In the genomic region with DNA sequence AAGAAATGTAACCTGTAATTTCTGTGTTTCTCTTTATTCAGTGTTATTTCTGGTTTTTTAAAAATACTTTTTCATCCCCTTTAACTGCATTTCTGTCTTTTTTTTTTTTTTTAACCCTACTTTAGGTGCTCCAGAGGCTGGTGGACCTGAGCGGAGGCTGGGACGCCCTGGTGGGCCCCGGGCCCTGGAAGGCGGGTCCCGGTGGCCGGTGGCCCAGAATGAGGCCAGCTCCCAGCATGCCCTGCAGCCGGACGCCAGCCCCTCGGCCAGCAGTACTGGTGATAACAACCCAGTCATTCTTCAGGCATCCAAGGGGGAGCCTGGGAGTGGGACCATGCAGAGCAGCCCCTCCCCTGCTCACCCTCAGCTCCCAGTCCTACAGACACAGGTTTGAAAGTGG, we compare ENCODE assay signal across 11 cellular contexts. TPM values are rescaled to one million over a fixed set of nuclear protein-coding genes. Genes with fewer than 3 reads are reported as not detected.
DNase-seq lines count a peak whose midpoint lies in the region; ATAC-seq and TF ChIP-seq lines count a peak whose summit lies in the region.
"Had no signal": no experiment of that assay in that cellular context is flagged by ENCODE, and none has a peak within 500 bp of the region (broad histone marks: within the 10 kb centered on the region; RNA-seq: fewer than 3 reads in every experiment).

No MANE protein-coding gene starts in this region.

- H2AFZ ChIP-seq in hepatocyte = no peak overlapping the region

- no peak for TF ChIP-seq CTCF in cardiac muscle cell (IDR thresholded peaks at IDR 0.05; ENCODE audit: low read depth, low read length)
- no peak for TF ChIP-seq CTCF in hepatocyte (IDR thresholded peaks at IDR 0.05; ENCODE audit: poor library complexity)

- DNase-seq in cardiac muscle cell (ENCODE audit: low read depth in 1 of 2, low spot score in 1 of 2) = peak; percentile 5 to 72
- DNase-seq in Right ventricle myocardium inferior (ENCODE audit: missing footprints) = no peak
- no peak for DNase-seq in activated T-helper 1 cell treated with anti-CD3 and anti-CD28 coated beads, Interleukin-12 subunit alpha, Interleukin-12 subunit beta, Interleukin-2, Interleukin-4 antibody, amounts not matched to agents 30 ng/mL and 10 ng/mL and 1 ng/mL, durations not matched to agents 14 hours and 24 hours and 36 hours (ENCODE audit: low spot score)
- peak; percentile 23 for DNase-seq in hepatocyte (ENCODE audit: low spot score)
- DNase-seq in stimulated activated CD4-positive, alpha-beta T cell treated with anti-CD3 and anti-CD28 coated beads, Interleukin-2, amount 100 ng/mL, for 48 hours = no peak
- DNase-seq in stimulated activated naive CD4-positive, alpha-beta T cell (lab: John Stamatoyannopoulos, UW) = no peak
- DNase-seq: activated CD8-positive, alpha-beta memory T cell treated with anti-CD3 and anti-CD28 coated beads, Interleukin-2, amount 50 U/mL, for 4 hours; cortex of kidney; NCI-H2171 had no signal

- WGBS in hepatocyte (ENCODE audit: low lambda C conversion rate, missing lambda C conversion rate) = 75% methylated on average over 9 of the region's 9 CpGs

- intact Hi-C loops in Right ventricle myocardium inferior (cut with DNase I) = no loop called here
- intact Hi-C loops in activated T-helper 1 cell treated with anti-CD3 and anti-CD28 coated beads, Interleukin-12 subunit alpha, Interleukin-12 subunit beta, Interleukin-2, Interleukin-4 antibody, amounts not matched to agents 30 ng/mL and 10 ng/mL and 1 ng/mL, durations not matched to agents 14 hours and 24 hours and 36 hours (cut with micrococcal nuclease) = no loop called here

- H3K27ac Mint-ChIP-seq in activated T-helper 1 cell treated with anti-CD3 and anti-CD28 coated beads, Interleukin-12 subunit alpha, Interleukin-12 subunit beta, Interleukin-2, Interleukin-4 antibody, amounts not matched to agents 30 ng/mL and 10 ng/mL and 1 ng/mL, durations not matched to agents 14 hours and 24 hours and 36 hours = no peak overlapping the region

- no peak for ATAC-seq in Right ventricle myocardium inferior
- ATAC-seq in HG03175 (IDR thresholded peaks at IDR 0.05; ENCODE audit: unreplicated experiment) = no peak

- peak overlapping the region in 1 of 5 donors; percentile 87 for H3K9ac ChIP-seq in subcutaneous abdominal adipose tissue (ENCODE audit: low read length in 5 of 5)

- no peaks in the 10 kb centered on the region for H3K27me3 ChIP-seq in cardiac muscle cell
- H3K27me3 ChIP-seq in hepatocyte = no peaks in the 10 kb centered on the region
- H3K27me3 ChIP-seq in subcutaneous abdominal adipose tissue (ENCODE audit: control insufficient read depth in 5 of 5, insufficient read depth in 4 of 5, low read length in 5 of 5) = no peaks in the 10 kb centered on the region

- H3K9me3 ChIP-seq in cardiac muscle cell (ENCODE audit: low read depth) (no peaks in the 10 kb centered on the region), hepatocyte (ENCODE audit: low read depth) (no peaks in the 10 kb centered on the region), subcutaneous abdominal adipose tissue (ENCODE audit: control insufficient read depth in 5 of 5, low read length in 5 of 5) (no peaks in the 10 kb centered on the region)

- H4K20me1 ChIP-seq in hepatocyte (ENCODE audit: insufficient read depth, poor library complexity, severe bottlenecking) = peaks cover 42% of the 10 kb centered on the region

- peak overlapping the region; percentile 99 for H3K4me3 Mint-ChIP-seq in activated T-helper 1 cell treated with anti-CD3 and anti-CD28 coated beads, Interleukin-12 subunit alpha, Interleukin-12 subunit beta, Interleukin-2, Interleukin-4 antibody, amounts not matched to agents 30 ng/mL and 10 ng/mL and 1 ng/mL, durations not matched to agents 14 hours and 24 hours and 36 hours

- peaks cover 2% of the 10 kb centered on the region for H3K27me3 Mint-ChIP-seq in activated T-helper 1 cell treated with anti-CD3 and anti-CD28 coated beads, Interleukin-12 subunit alpha, Interleukin-12 subunit beta, Interleukin-2, Interleukin-4 antibody, amounts not matched to agents 30 ng/mL and 10 ng/mL and 1 ng/mL, durations not matched to agents 14 hours and 24 hours and 36 hours (ENCODE audit: insufficient read depth)

- H3K4me1 Mint-ChIP-seq in activated T-helper 1 cell treated with anti-CD3 and anti-CD28 coated beads, Interleukin-12 subunit alpha, Interleukin-12 subunit beta, Interleukin-2, Interleukin-4 antibody, amounts not matched to agents 30 ng/mL and 10 ng/mL and 1 ng/mL, durations not matched to agents 14 hours and 24 hours and 36 hours (ENCODE audit: low read depth) = peaks cover 29% of the 10 kb centered on the region

- H3K4me1 ChIP-seq in cardiac muscle cell (ENCODE audit: low read depth) = peaks cover 9% of the 10 kb centered on the region
- H3K4me1 ChIP-seq in hepatocyte (ENCODE audit: insufficient read depth) = peaks cover 22% of the 10 kb centered on the region
- peaks cover 5 to 28% (median 24%) of the 10 kb centered on the region in 5 donors for H3K4me1 ChIP-seq in subcutaneous abdominal adipose tissue (ENCODE audit: control insufficient read depth in 5 of 5, insufficient read depth in 5 of 5, low read length in 5 of 5)

- H3K9me3 Mint-ChIP-seq in activated T-helper 1 cell treated with anti-CD3 and anti-CD28 coated beads, Interleukin-12 subunit alpha, Interleukin-12 subunit beta, Interleukin-2, Interleukin-4 antibody, amounts not matched to agents 30 ng/mL and 10 ng/mL and 1 ng/mL, durations not matched to agents 14 hours and 24 hours and 36 hours = no peaks in the 10 kb centered on the region

- peaks cover 61% of the 10 kb centered on the region for H3K79me2 ChIP-seq in hepatocyte

- H3K27ac ChIP-seq in cardiac muscle cell (peak overlapping the region; percentile 35), hepatocyte (peak overlapping the region; percentile 99), subcutaneous abdominal adipose tissue (ENCODE audit: low read depth, low read length) (peak overlapping the region; percentile 98)

- H3K9me2 ChIP-seq in hepatocyte (replicated peaks; ENCODE audit: insufficient read depth) = no peaks in the 10 kb centered on the region

- H3K4me2 ChIP-seq in hepatocyte = peak overlapping the region; percentile 95

- H3K36me3 ChIP-seq in cardiac muscle cell (peaks cover 39% of the 10 kb centered on the region), hepatocyte (replicated peaks; ENCODE audit: insufficient read depth, low read depth) (no peaks in the 10 kb centered on the region), subcutaneous abdominal adipose tissue (ENCODE audit: control insufficient read depth in 5 of 5, insufficient read depth in 5 of 5, low read length in 5 of 5) (peaks cover 9 to 49% (median 40%) of the 10 kb centered on the region in 5 donors)

- H3K36me3 Mint-ChIP-seq in activated T-helper 1 cell treated with anti-CD3 and anti-CD28 coated beads, Interleukin-12 subunit alpha, Interleukin-12 subunit beta, Interleukin-2, Interleukin-4 antibody, amounts not matched to agents 30 ng/mL and 10 ng/mL and 1 ng/mL, durations not matched to agents 14 hours and 24 hours and 36 hours (ENCODE audit: low read depth) = peaks cover 28% of the 10 kb centered on the region

- H3K4me3 ChIP-seq in cardiac muscle cell = no peak overlapping the region
- no peak overlapping the region for H3K4me3 ChIP-seq in hepatocyte
- H3K4me3 ChIP-seq in subcutaneous abdominal adipose tissue (ENCODE audit: low read depth in 1 of 5, low read length in 5 of 5) = no peak overlapping the region

RNA-seq across cellular contexts. Expression of a gene that starts 1.5 kb away (rescaled TPM):
- total RNA-seq in cardiac muscle cell (14.8 and 20.9 TPM in 2 replicates), Right ventricle myocardium inferior (39.7 TPM), hepatocyte (9.6 and 15.3 TPM in 2 replicates)
- polyA plus RNA-seq in cardiac muscle cell (38.0 and 42.9 TPM in 2 replicates), hepatocyte (29.3 and 33.6 TPM in 2 replicates)
- total RNA-seq in activated T-helper 1 cell treated with anti-CD3 and anti-CD28 coated beads, Interleukin-12 subunit alpha, Interleukin-12 subunit beta, Interleukin-2, Interleukin-4 antibody, amounts not matched to agents 30 ng/mL and 10 ng/mL and 1 ng/mL, durations not matched to agents 14 hours and 24 hours and 36 hours = 91.1 and 93.4 TPM in 2 replicates

RNA-seq across cellular contexts. Expression of a gene that starts 42.3 kb away (rescaled TPM):
- 47.0 and 55.4 TPM in 2 replicates for total RNA-seq in cardiac muscle cell
- polyA plus RNA-seq in cardiac muscle cell = 21.2 and 25.8 TPM in 2 replicates
- 31.0 TPM for total RNA-seq in Right ventricle myocardium inferior
- 116 and 125 TPM in 2 replicates for total RNA-seq in activated T-helper 1 cell treated with anti-CD3 and anti-CD28 coated beads, Interleukin-12 subunit alpha, Interleukin-12 subunit beta, Interleukin-2, Interleukin-4 antibody, amounts not matched to agents 30 ng/mL and 10 ng/mL and 1 ng/mL, durations not matched to agents 14 hours and 24 hours and 36 hours
- total RNA-seq in hepatocyte = 18.5 and 22.9 TPM in 2 replicates
- 22.1 and 25.5 TPM in 2 replicates for polyA plus RNA-seq in hepatocyte

RNA-seq across cellular contexts. Expression of a gene that starts 47.7 kb away (rescaled TPM):
- total RNA-seq in cardiac muscle cell (29.7 and 35.1 TPM in 2 replicates), Right ventricle myocardium inferior (12.6 TPM), hepatocyte (27.5 and 28.0 TPM in 2 replicates)
- polyA plus RNA-seq in cardiac muscle cell (52.1 and 57.0 TPM in 2 replicates), hepatocyte (39.5 and 45.6 TPM in 2 replicates)
- 42.4 and 43.6 TPM in 2 replicates for total RNA-seq in activated T-helper 1 cell treated with anti-CD3 and anti-CD28 coated beads, Interleukin-12 subunit alpha, Interleukin-12 subunit beta, Interleukin-2, Interleukin-4 antibody, amounts not matched to agents 30 ng/mL and 10 ng/mL and 1 ng/mL, durations not matched to agents 14 hours and 24 hours and 36 hours

RNA-seq across cellular contexts. Expression of a gene that starts 49.7 kb away (rescaled TPM):
- total RNA-seq in cardiac muscle cell (30.8 and 33.7 TPM in 2 replicates), Right ventricle myocardium inferior (18.2 TPM), hepatocyte (6.6 and 8.1 TPM in 2 replicates)
- polyA plus RNA-seq in cardiac muscle cell (25.0 and 28.5 TPM in 2 replicates), hepatocyte (18.7 and 20.0 TPM in 2 replicates)
- 91.9 and 97.4 TPM in 2 replicates for total RNA-seq in activated T-helper 1 cell treated with anti-CD3 and anti-CD28 coated beads, Interleukin-12 subunit alpha, Interleukin-12 subunit beta, Interleukin-2, Interleukin-4 antibody, amounts not matched to agents 30 ng/mL and 10 ng/mL and 1 ng/mL, durations not matched to agents 14 hours and 24 hours and 36 hours

Comparison
In these comparisons a context has a peak if more than half of its experiments do, and no peak if none do; other contexts are left out.
1. DNase-seq: peak in cardiac muscle cell (2 of 2) and hepatocyte (single experiment); none in Right ventricle myocardium inferior (single experiment), activated T-helper 1 cell treated with anti-CD3 and anti-CD28 coated beads, Interleukin-12 subunit alpha, Interleukin-12 subunit beta, Interleukin-2, Interleukin-4 antibody, amounts not matched to agents 30 ng/mL and 10 ng/mL and 1 ng/mL, durations not matched to agents 14 hours and 24 hours and 36 hours (single experiment), stimulated activated CD4-positive, alpha-beta T cell treated with anti-CD3 and anti-CD28 coated beads, Interleukin-2, amount 100 ng/mL, for 48 hours (0 of 2) and stimulated activated naive CD4-positive, alpha-beta T cell (0 of 6).
2. H3K27ac ChIP-seq: peak in every context shown above with its lines; median percentile 99 in hepatocyte; 98 in subcutaneous abdominal adipose tissue; 35 in cardiac muscle cell.